ENCODE assay signal across 9 cellular contexts in genomic region chrX:20315140-20315539, GRCh38. TPM values are rescaled to one million over a fixed set of nuclear protein-coding genes. Genes with fewer than 3 reads are reported as not detected.
DNase-seq lines count a peak whose midpoint lies in the region; ATAC-seq and TF ChIP-seq lines count a peak whose summit lies in the region.
"Had no signal": no experiment of that assay in that cellular context is flagged by ENCODE, and none has a peak within 500 bp of the region (broad histone marks: within the 10 kb centered on the region; RNA-seq: fewer than 3 reads in every experiment).

No MANE protein-coding gene starts in this region.

- H3K27ac ChIP-seq in KOPT-K1 (ENCODE audit: low read depth, low read length, poor library complexity, severe bottlenecking) (peak overlapping the region; percentile 23), tibial artery (no peak overlapping the region)

- no peak for TF ChIP-seq CTCF in GM10248 (IDR thresholded peaks at IDR 0.05; ENCODE audit: control extremely low read depth, extremely low read depth, low read depth, missing control alignments)
- TF ChIP-seq CTCF in endothelial cell (IDR thresholded peaks at IDR 0.05; ENCODE audit: unreplicated experiment), result no peak
- TF ChIP-seq CTCF in tibial artery (IDR thresholded peaks at IDR 0.05), result no peak

- no peaks in the 10 kb centered on the region for H3K9me3 ChIP-seq in KOPT-K1 (ENCODE audit: insufficient read depth, low read length, poor library complexity, severe bottlenecking)
- H3K9me3 ChIP-seq in tibial artery, result no peaks in the 10 kb centered on the region

- DNase-seq in GM10248 (ENCODE audit: extremely low spot score) (peak; percentile 14), endothelial cell (ENCODE audit: low spot score) (no peak), tibial artery (no peak), inferior parietal cortex (ENCODE audit: extremely low spot score) (no peak)
- DNase-seq: substantia nigra had no signal

- ATAC-seq in GM21717 (IDR thresholded peaks at IDR 0.05; ENCODE audit: unreplicated experiment), result peak; percentile 75
- ATAC-seq in activated T-helper 17 cell treated with anti-CD3 and anti-CD28 coated beads, Interleukin-2, amount 50 U/mL, for 72 hours (replicated peaks), result no peak
- ATAC-seq in GM19035 (IDR thresholded peaks at IDR 0.05; ENCODE audit: unreplicated experiment), result no peak

- intact Hi-C loops in tibial artery (cut with DNase I; ENCODE audit: low total_unique reads), result no loop called here

- H3K9me3 Mint-ChIP-seq in endothelial cell (ENCODE audit: unreplicated experiment), result no peaks in the 10 kb centered on the region
- H3K9me3 Mint-ChIP-seq in activated T-helper 17 cell treated with anti-CD3 and anti-CD28 coated beads, Interleukin-2, amount 50 U/mL, for 72 hours, result no peaks in the 10 kb centered on the region

- H3K27ac Mint-ChIP-seq in endothelial cell (ENCODE audit: unreplicated experiment), result peak overlapping the region; percentile 74
- no peak overlapping the region for H3K27ac Mint-ChIP-seq in activated T-helper 17 cell treated with anti-CD3 and anti-CD28 coated beads, Interleukin-2, amount 50 U/mL, for 72 hours

- H3K36me3 ChIP-seq in KOPT-K1 (ENCODE audit: insufficient read depth, low read length), result no peaks in the 10 kb centered on the region
- H3K36me3 ChIP-seq in tibial artery, result no peaks in the 10 kb centered on the region

- peaks cover 4% of the 10 kb centered on the region for H3K4me1 Mint-ChIP-seq in endothelial cell (ENCODE audit: unreplicated experiment)
- no peaks in the 10 kb centered on the region for H3K4me1 Mint-ChIP-seq in activated T-helper 17 cell treated with anti-CD3 and anti-CD28 coated beads, Interleukin-2, amount 50 U/mL, for 72 hours

- H3K4me1 ChIP-seq in tibial artery, result no peaks in the 10 kb centered on the region

- CTCF ChIA-PET in GM10248 (lab: Yijun Ruan, JAX), result no interaction called here

- POLR2A ChIA-PET in GM10248 (lab: Yijun Ruan, JAX), result no interaction called here

- no peaks in the 10 kb centered on the region for H3K36me3 Mint-ChIP-seq in endothelial cell (ENCODE audit: low read depth, unreplicated experiment)
- H3K36me3 Mint-ChIP-seq in activated T-helper 17 cell treated with anti-CD3 and anti-CD28 coated beads, Interleukin-2, amount 50 U/mL, for 72 hours (ENCODE audit: low read depth), result no peaks in the 10 kb centered on the region

- H3K4me3 ChIP-seq in tibial artery, result no peak overlapping the region

- peaks cover 6% of the 10 kb centered on the region for H3K27me3 Mint-ChIP-seq in endothelial cell (ENCODE audit: unreplicated experiment)
- no peaks in the 10 kb centered on the region for H3K27me3 Mint-ChIP-seq in activated T-helper 17 cell treated with anti-CD3 and anti-CD28 coated beads, Interleukin-2, amount 50 U/mL, for 72 hours

- no peak overlapping the region for H3K4me3 Mint-ChIP-seq in endothelial cell (ENCODE audit: unreplicated experiment)
- no peak overlapping the region for H3K4me3 Mint-ChIP-seq in activated T-helper 17 cell treated with anti-CD3 and anti-CD28 coated beads, Interleukin-2, amount 50 U/mL, for 72 hours

- H3K27me3 ChIP-seq in tibial artery, result no peaks in the 10 kb centered on the region

RNA-seq across cellular contexts. Expression of gene RPS6KA3, which starts 48.4 kb away (rescaled TPM):
- total RNA-seq in endothelial cell (ENCODE audit: unreplicated experiment), result 50.9 TPM
- 10 to 100 TPM; 53.4 to 64.9 TPM for total RNA-seq in activated T-helper 17 cell treated with anti-CD3 and anti-CD28 coated beads, Interleukin-2, amount 50 U/mL, for 72 hours
